ENCODE assay signal across 8 cellular contexts in the genomic region with DNA sequence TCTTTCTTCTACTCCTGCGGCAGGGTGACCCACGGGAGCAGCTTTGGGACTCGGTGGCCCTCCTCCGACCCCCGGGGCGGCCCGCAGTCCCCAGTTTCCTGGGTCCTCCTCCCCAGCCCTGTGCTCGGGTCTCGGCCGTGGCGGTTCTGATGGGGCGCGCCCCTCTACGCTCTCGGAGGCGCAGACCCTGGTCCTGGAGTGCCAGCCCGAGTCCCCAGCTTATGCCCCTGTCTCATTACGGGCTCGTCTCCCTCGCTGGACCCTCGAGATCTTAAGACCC.
DNase-seq lines count a peak whose midpoint lies in the region; ATAC-seq and TF ChIP-seq lines count a peak whose summit lies in the region.

No MANE protein-coding gene starts in this region.

- H3K27me3 ChIP-seq in layer of hippocampus (ENCODE audit: control insufficient read depth, insufficient read depth, low read length) (no peaks in the 10 kb centered on the region), subcutaneous abdominal adipose tissue (ENCODE audit: control insufficient read depth in 5 of 5, insufficient read depth in 4 of 5, low read length in 5 of 5) (no peaks in the 10 kb centered on the region)

- in situ Hi-C loops in astrocyte of the cerebellum (cut with HindIII; ENCODE audit: low sequenced_read_pairs) = no loop called here

- DNase-seq in GM12865 (ENCODE audit: low read depth) (no peak), astrocyte of the cerebellum (ENCODE audit: low read depth) (no peak), NCI-H2107 (lab: John Stamatoyannopoulos, UW) (no peak), DMS153 (lab: John Stamatoyannopoulos, UW) (no peak), DMS79 (lab: John Stamatoyannopoulos, UW) (no peak)

- H3K4me3 ChIP-seq in GM12865 (ENCODE audit: low read depth, low read length) (peak overlapping the region; percentile 97), astrocyte of the cerebellum (ENCODE audit: low read depth, low read length) (peak overlapping the region; percentile 84), subcutaneous abdominal adipose tissue (ENCODE audit: low read depth in 1 of 5, low read length in 5 of 5) (peak overlapping the region; percentile 95 to 99 (median 99))

- peaks cover 7 to 57% (median 47%) of the 10 kb centered on the region in 5 donors for H3K4me1 ChIP-seq in subcutaneous abdominal adipose tissue (ENCODE audit: control insufficient read depth in 5 of 5, insufficient read depth in 5 of 5, low read length in 5 of 5)

- peak overlapping the region; percentile 98 for H3K27ac ChIP-seq in layer of hippocampus (ENCODE audit: low read depth, low read length)
- H3K27ac ChIP-seq in subcutaneous abdominal adipose tissue (ENCODE audit: low read depth, low read length) = peak overlapping the region; percentile 99

- ATAC-seq in HG03066 (IDR thresholded peaks at IDR 0.05; ENCODE audit: low read depth, unreplicated experiment) = peak; percentile 4

- TF ChIP-seq CTCF in GM12865 (IDR thresholded peaks at IDR 0.05; ENCODE audit: insufficient read depth, low read depth, low read length, missing control alignments) (no peak), astrocyte of the cerebellum (IDR thresholded peaks at IDR 0.05; ENCODE audit: low read depth, low read length, missing control alignments) (no peak)

- no peaks in the 10 kb centered on the region for H3K9me3 ChIP-seq in subcutaneous abdominal adipose tissue (ENCODE audit: control insufficient read depth in 5 of 5, low read length in 5 of 5)

- H3K36me3 ChIP-seq in subcutaneous abdominal adipose tissue (ENCODE audit: control insufficient read depth in 5 of 5, insufficient read depth in 5 of 5, low read length in 5 of 5) = peaks cover 9 to 38% (median 25%) of the 10 kb centered on the region in 5 donors

- peak overlapping the region; percentile 96 to 99 (median 99) for H3K9ac ChIP-seq in subcutaneous abdominal adipose tissue (ENCODE audit: low read length in 5 of 5)
